Comparison of ENCODE assay signal across 24 cellular contexts in genomic region chr19:17618281-17618903, GRCh38.
DNase-seq lines count a peak whose midpoint lies in the region; ATAC-seq, FAIRE-seq and TF ChIP-seq lines count a peak whose summit lies in the region.
"Had no signal": no experiment of that assay in that cellular context is flagged by ENCODE, and none has a peak within 500 bp of the region (broad histone marks: within the 10 kb centered on the region; RNA-seq: fewer than 3 reads in every experiment).

No MANE protein-coding gene starts in this region.

- intact Hi-C loops in K562 (cut with micrococcal nuclease), result no loop called here
- intact Hi-C loops in spleen (cut with DNase I; ENCODE audit: low total_unique reads), result no loop called here

- H2AFZ ChIP-seq in K562 (ENCODE audit: low read depth, low read length), result no peak overlapping the region
- H2AFZ ChIP-seq: GM23338 had no signal

- H3K27ac ChIP-seq in K562 (ENCODE audit: extremely low read depth, low read depth, low read length) (no peak overlapping the region), spleen (peak overlapping the region in 7 of 8 donors; percentile 16 to 76 (median 28))
- H3K27ac ChIP-seq: 22Rv1, BLaER1, C4-2B had no signal

- 18% methylated on average over 7 of the region's 7 CpGs for WGBS in K562 (ENCODE audit: insufficient coverage, low coverage, missing lambda C conversion rate)
- WGBS in spleen, 5 donors, result 66 to 80% (median 77%) methylated on average over 6 to 7 of the region's 7 CpGs

- POLR2A ChIA-PET in K562 (lab: Yijun Ruan, JAX), result interaction anchor here (1.3 kb wide), 1 partner anchor 12 kb away, joined by 5 read pairs; no protein-coding TSS in a partner anchor

- H3K4me3 ChIP-seq in K562 (no peak overlapping the region), spleen (no peak overlapping the region)
- H3K4me3 ChIP-seq: BLaER1, GM12878, GM23338 had no signal

- H3K9me3 ChIP-seq in K562 (replicated peaks; ENCODE audit: control insufficient read depth, insufficient read depth, low read depth, low read length) (peaks cover 8% of the 10 kb centered on the region; the same call in 1 of the 2 replicates), spleen (peaks cover 0 to 11% (median 6%) of the 10 kb centered on the region in 8 donors)

- no peak for FAIRE-seq in K562 (lab: Jason Lieb, UNC)
- FAIRE-seq: A204.1, D721Med, GM12878, GM19239 had no signal

- peaks cover 2 to 27% of the 10 kb centered on the region in 2 experiments; a peak in 4 of 5 replicates for H3K4me1 ChIP-seq in K562 (replicated peaks in 1 of 2; ENCODE audit: control insufficient read depth in 2 of 2, insufficient read depth in 2 of 2, low read length in 2 of 2)
- H3K4me1 ChIP-seq in spleen, result peaks cover 0 to 42% (median 15%) of the 10 kb centered on the region in 6 donors

- H3K27me3 Mint-ChIP-seq in glutamatergic neuron (ENCODE audit: unreplicated experiment), result peaks cover 17% of the 10 kb centered on the region

- DNase-seq in activated effector memory CD4-positive, alpha-beta T cell treated with anti-CD3 and anti-CD28 coated beads, Interleukin-2, amount 50 U/mL, for 16 hours, result peak; percentile 49
- DNase-seq in activated effector memory CD4-positive, alpha-beta T cell treated with Interleukin-2 at 50 U/mL for 16 hours, result no peak
- DNase-seq in K562 (ENCODE audit: extremely low read depth in 1 of 4, low spot score in 3 of 4), result no peak
- DNase-seq in spleen, result peak; percentile 31
- no peak for DNase-seq in NCI-H510A (lab: John Stamatoyannopoulos, UW)
- no peak for DNase-seq in glutamatergic neuron
- no peak for DNase-seq in NCI-H1417 (lab: John Stamatoyannopoulos, UW)
- DNase-seq: CD4-positive, CD25-positive, alpha-beta regulatory T cell; CD8-positive, alpha-beta T cell; DMS 273 treated with DMSO at 0.1 percent for 48 hours; DMS79; EL; GDM1; H9; HFFc6 had no signal

- no peak overlapping the region for H3K4me2 ChIP-seq in K562 (ENCODE audit: insufficient read depth, low read length)
- H3K4me2 ChIP-seq: BLaER1, GM23338 had no signal

- H3K36me3 ChIP-seq in K562 (ENCODE audit: control insufficient read depth, insufficient read depth, low read length) (no peaks in the 10 kb centered on the region), spleen (no peaks in the 10 kb centered on the region)
- H3K36me3 ChIP-seq: BLaER1 had no signal

- H3K36me3 Mint-ChIP-seq in glutamatergic neuron (ENCODE audit: unreplicated experiment), result peaks cover 21% of the 10 kb centered on the region
- H3K36me3 Mint-ChIP-seq: CD8-positive, alpha-beta T cell had no signal

- no peak for TF ChIP-seq RAD21 in K562 (CRISPR knock-in tag; conservative IDR thresholded peaks at IDR 0.05 in 1 of 2, IDR thresholded peaks at IDR 0.05 in 1 of 2)

- TF ChIP-seq POLR2A in K562 (conservative IDR thresholded peaks at IDR 0.05), result no peak
- TF ChIP-seq POLR2A in spleen (IDR thresholded peaks at IDR 0.05), result no peak

- peaks cover 6% of the 10 kb centered on the region for H3K4me1 Mint-ChIP-seq in glutamatergic neuron (ENCODE audit: low read depth, unreplicated experiment)

- in situ Hi-C loops in K562 (cut with MboI), result no loop called here

- no peak overlapping the region for H3K4me3 Mint-ChIP-seq in glutamatergic neuron (ENCODE audit: unreplicated experiment)
- H3K4me3 Mint-ChIP-seq: B cell; CD4-positive, CD25-positive, alpha-beta regulatory T cell; CD8-positive, alpha-beta T cell; GM23338; H9; HFFc6 had no signal

- H3K9ac ChIP-seq in K562 (ENCODE audit: insufficient read depth in 1 of 2, low read depth in 2 of 2, low read length in 2 of 2), result no peak overlapping the region
- H3K9ac ChIP-seq: BLaER1 had no signal

- H3K9me1 ChIP-seq in K562 (ENCODE audit: control insufficient read depth, insufficient read depth, low read length), result peaks cover 3% of the 10 kb centered on the region

- H3K79me2 ChIP-seq in K562 (ENCODE audit: control insufficient read depth, insufficient read depth, low read length), result no peaks in the 10 kb centered on the region

- TF ChIP-seq EP300 in K562 (IDR thresholded peaks at IDR 0.05; ENCODE audit: low read length), result no peak

- H3K27me3 ChIP-seq in K562 (ENCODE audit: control insufficient read depth in 2 of 2, insufficient read depth in 2 of 2, low read length in 2 of 2), result no peaks in the 10 kb centered on the region; a peak in 1 of 5 replicates
- H3K27me3 ChIP-seq in spleen (replicated peaks in 1 of 7), result peaks cover 0 to 50% (median 8%) of the 10 kb centered on the region in 7 donors
- H3K27me3 ChIP-seq: BLaER1 had no signal

- CTCF ChIA-PET in K562 (lab: Yijun Ruan, JAX; ENCODE audit: low intra/inter-chr PET ratio), result interaction anchor here (0.7 kb wide), 1 partner anchor 44 kb away, joined by 4 read pairs; no protein-coding TSS in a partner anchor

- peaks cover 7% of the 10 kb centered on the region for H3K9me3 Mint-ChIP-seq in glutamatergic neuron (ENCODE audit: unreplicated experiment)
- H3K9me3 Mint-ChIP-seq: GM23338, H9 had no signal

- no peak for TF ChIP-seq CTCF in K562 (IDR thresholded peaks at IDR 0.05 in 2 of 3, conservative IDR thresholded peaks at IDR 0.05 in 1 of 3; ENCODE audit: insufficient read depth in 2 of 3, low read depth in 1 of 3, low read length in 3 of 3)
- no peak for TF ChIP-seq CTCF in spleen (IDR thresholded peaks at IDR 0.05 in 8 of 11, conservative IDR thresholded peaks at IDR 0.05 in 3 of 11)
- TF ChIP-seq CTCF in glutamatergic neuron (IDR thresholded peaks at IDR 0.05; ENCODE audit: partially characterized antibody, unreplicated experiment), result no peak

- peaks cover 5% of the 10 kb centered on the region for H4K20me1 ChIP-seq in K562 (replicated peaks; ENCODE audit: control insufficient read depth, insufficient read depth, low read length)
- H4K20me1 ChIP-seq: BLaER1 had no signal

- no peak for ATAC-seq in K562
- ATAC-seq: CD8-positive, alpha-beta T cell; GM12878 had no signal

- BruUV-seq in K562 (replicated peaks; lab: Mats Ljungman, UMichigan), result no TSS peak

- H3K27ac Mint-ChIP-seq in glutamatergic neuron (ENCODE audit: unreplicated experiment), result no peak overlapping the region
- H3K27ac Mint-ChIP-seq: B cell; CD4-positive, CD25-positive, alpha-beta regulatory T cell; CD8-positive, alpha-beta T cell; GM23338; HFFc6 had no signal

TF ChIP-seq in K562, 482 proteins besides CTCF, POLR2A, EP300 and RAD21:
- no peak for TF ChIP-seq TAL1 (IDR thresholded peaks at IDR 0.05)
- TF ChIP-seq RBM25 (IDR thresholded peaks at IDR 0.05; ENCODE audit: low read depth, low read length, severe bottlenecking), result peak; percentile 50
- no peak for TF ChIP-seq ZNF785 (CRISPR knock-in tag; IDR thresholded peaks at IDR 0.05)
- no peak for TF ChIP-seq ZHX1 (conservative IDR thresholded peaks at IDR 0.05; ENCODE audit: low read length)

Comparison
In these comparisons a context has a peak if more than half of its experiments do, and no peak if none do; other contexts are left out.
1. DNase-seq: peak in activated effector memory CD4-positive, alpha-beta T cell treated with anti-CD3 and anti-CD28 coated beads, Interleukin-2, amount 50 U/mL, for 16 hours (single experiment) and spleen (single experiment); none in activated effector memory CD4-positive, alpha-beta T cell treated with Interleukin-2 at 50 U/mL for 16 hours (single experiment), K562 (0 of 4), NCI-H510A (single experiment), glutamatergic neuron (single experiment) and NCI-H1417 (0 of 3).